14 cellular contexts compared by ENCODE assay signal in genomic region chr5:2755371-2755715, GRCh38. TPM values are rescaled to one million over a fixed set of nuclear protein-coding genes. Genes with fewer than 3 reads are reported as not detected.
DNase-seq lines count a peak whose midpoint lies in the region; ATAC-seq and TF ChIP-seq lines count a peak whose summit lies in the region.
"Had no signal": no experiment of that assay in that cellular context is flagged by ENCODE, and none has a peak within 500 bp of the region (broad histone marks: within the 10 kb centered on the region; RNA-seq: fewer than 3 reads in every experiment).

No MANE protein-coding gene starts in this region.

- no peaks in the 10 kb centered on the region for H3K36me3 ChIP-seq in WERI-Rb-1
- H3K36me3 ChIP-seq in smooth muscle cell (ENCODE audit: low read depth), result no peaks in the 10 kb centered on the region
- H3K36me3 ChIP-seq in Karpas-422 (ENCODE audit: insufficient read depth, low read length), result no peaks in the 10 kb centered on the region
- H3K36me3 ChIP-seq: tibial nerve had no signal

- H3K9me2 ChIP-seq in Karpas-422 (replicated peaks; ENCODE audit: insufficient read depth, low read length), result no peaks in the 10 kb centered on the region

- H2AFZ ChIP-seq in smooth muscle cell (ENCODE audit: low read depth) (no peak overlapping the region), Karpas-422 (ENCODE audit: low read length) (no peak overlapping the region)

- no peak overlapping the region for H3K9ac ChIP-seq in smooth muscle cell (ENCODE audit: low read depth)
- no peak overlapping the region for H3K9ac ChIP-seq in Karpas-422 (ENCODE audit: low read length)

- H3K9me3 Mint-ChIP-seq in activated naive CD4-positive, alpha-beta T cell treated with anti-CD3 and anti-CD28 coated beads, Interleukin-2, amount 10 ng/mL, durations not matched to agents 7 days and 5 days, result no peaks in the 10 kb centered on the region
- H3K9me3 Mint-ChIP-seq: activated T-helper 2 cell treated with anti-CD3 and anti-CD28 coated beads, Interferon-gamma antibody, Interleukin-2, Interleukin-4, amounts not matched to agents 10 μg/mL and 5 μg/mL and 100 μg/mL, durations not matched to agents 14 hours and 24 hours and 36 hours had no signal

- no peak for DNase-seq in activated naive CD4-positive, alpha-beta T cell treated with anti-CD3 and anti-CD28 coated beads, Interleukin-2, amount 10 ng/mL, durations not matched to agents 7 days and 5 days
- no peak for DNase-seq in activated naive CD4-positive, alpha-beta T cell treated with anti-CD3 and anti-CD28 coated beads, Interleukin-2, amount 50 U/mL, for 16 hours
- DNase-seq in WERI-Rb-1, result no peak
- no peak for DNase-seq in smooth muscle cell (lab: John Stamatoyannopoulos, UW; ENCODE audit: unreplicated experiment)
- no peak for DNase-seq in Karpas-422
- DNase-seq: ACHN, NCI-H1436 treated with DMSO at 0.1 percent for 48 hours, T-helper 1 cell had no signal

- no peaks in the 10 kb centered on the region for H3F3A ChIP-seq in smooth muscle cell (ENCODE audit: low read depth)

- H4K20me1 ChIP-seq in smooth muscle cell (ENCODE audit: low read depth), result peaks cover 3% of the 10 kb centered on the region
- no peaks in the 10 kb centered on the region for H4K20me1 ChIP-seq in Karpas-422 (ENCODE audit: insufficient read depth, low read depth, low read length)

- H3K4me2 ChIP-seq in smooth muscle cell (peak overlapping the region; percentile 89), Karpas-422 (ENCODE audit: low read depth, low read length, poor library complexity, severe bottlenecking) (no peak overlapping the region)

- peaks cover 86% of the 10 kb centered on the region for H3K27me3 Mint-ChIP-seq in activated naive CD4-positive, alpha-beta T cell treated with anti-CD3 and anti-CD28 coated beads, Interleukin-2, amount 10 ng/mL, durations not matched to agents 7 days and 5 days

- H3K27ac ChIP-seq in WERI-Rb-1, result no peak overlapping the region
- no peak overlapping the region for H3K27ac ChIP-seq in smooth muscle cell (ENCODE audit: low read depth)
- H3K27ac ChIP-seq in Karpas-422 (ENCODE audit: low read length), result no peak overlapping the region
- H3K27ac ChIP-seq: tibial nerve had no signal

- CTCF ChIA-PET in activated naive CD4-positive, alpha-beta T cell treated with anti-CD3 and anti-CD28 coated beads, Interleukin-2, amount 10 ng/mL, durations not matched to agents 7 days and 5 days (lab: Charles Lee), result no interaction called here

- H3K4me1 ChIP-seq in smooth muscle cell (ENCODE audit: low read depth) (peaks cover 21% of the 10 kb centered on the region), Karpas-422 (ENCODE audit: low read length) (no peaks in the 10 kb centered on the region)

- H3K4me3 Mint-ChIP-seq in activated naive CD4-positive, alpha-beta T cell treated with anti-CD3 and anti-CD28 coated beads, Interleukin-2, amount 10 ng/mL, durations not matched to agents 7 days and 5 days, result no peak overlapping the region

- no peak for ATAC-seq in HG03280 (IDR thresholded peaks at IDR 0.05; ENCODE audit: unreplicated experiment)
- no peak for ATAC-seq in GM18870 (IDR thresholded peaks at IDR 0.05; ENCODE audit: unreplicated experiment)

- TF ChIP-seq CTCF in WERI-Rb-1 (IDR thresholded peaks at IDR 0.05; ENCODE audit: low read depth, low read length) (no peak), smooth muscle cell (IDR thresholded peaks at IDR 0.05; ENCODE audit: borderline replicate concordance, insufficient read depth, poor library complexity, severe bottlenecking) (no peak)

- H3K79me2 ChIP-seq in smooth muscle cell (ENCODE audit: low read depth) (no peaks in the 10 kb centered on the region), Karpas-422 (ENCODE audit: low read length) (no peaks in the 10 kb centered on the region)

- H3K27me3 ChIP-seq in WERI-Rb-1 (ENCODE audit: insufficient read depth, low read depth, severe bottlenecking), result peaks cover 67% of the 10 kb centered on the region
- H3K27me3 ChIP-seq in smooth muscle cell (ENCODE audit: low read depth), result peaks cover 54% of the 10 kb centered on the region
- no peaks in the 10 kb centered on the region for H3K27me3 ChIP-seq in Karpas-422 (ENCODE audit: low read length)

- peaks cover 3% of the 10 kb centered on the region for H3K4me1 Mint-ChIP-seq in activated naive CD4-positive, alpha-beta T cell treated with anti-CD3 and anti-CD28 coated beads, Interleukin-2, amount 10 ng/mL, durations not matched to agents 7 days and 5 days

- H3K4me3 ChIP-seq in WERI-Rb-1 (ENCODE audit: low read depth, low read length) (peak overlapping the region; percentile 49), iPS-18c (ENCODE audit: insufficient read depth, low read depth, low read length) (peak overlapping the region; percentile 65; the same call in 1 of the 2 replicates), smooth muscle cell (peak overlapping the region; percentile 63), Karpas-422 (ENCODE audit: low read length) (no peak overlapping the region)

- peak overlapping the region; percentile 19 for H3K27ac Mint-ChIP-seq in activated naive CD4-positive, alpha-beta T cell treated with anti-CD3 and anti-CD28 coated beads, Interleukin-2, amount 10 ng/mL, durations not matched to agents 7 days and 5 days
- H3K27ac Mint-ChIP-seq: activated T-helper 2 cell treated with anti-CD3 and anti-CD28 coated beads, Interferon-gamma antibody, Interleukin-2, Interleukin-4, amounts not matched to agents 10 μg/mL and 5 μg/mL and 100 μg/mL, durations not matched to agents 14 hours and 24 hours and 36 hours had no signal

- peaks cover 7% of the 10 kb centered on the region for H3K36me3 Mint-ChIP-seq in activated naive CD4-positive, alpha-beta T cell treated with anti-CD3 and anti-CD28 coated beads, Interleukin-2, amount 10 ng/mL, durations not matched to agents 7 days and 5 days

- H3K9me3 ChIP-seq in WERI-Rb-1 (ENCODE audit: severe bottlenecking) (no peaks in the 10 kb centered on the region), iPS-18c (ENCODE audit: control insufficient read depth, insufficient read depth, low read length) (no peaks in the 10 kb centered on the region), smooth muscle cell (replicated peaks; ENCODE audit: low read depth) (no peaks in the 10 kb centered on the region), Karpas-422 (ENCODE audit: low read length) (peaks cover 7% of the 10 kb centered on the region; the same call in 1 of the 2 replicates)
- H3K9me3 ChIP-seq: tibial nerve had no signal

- WGBS in smooth muscle cell (ENCODE audit: low lambda C conversion rate), result 8% methylated on average over 18 of the region's 18 CpGs

RNA-seq across cellular contexts. Expression of gene IRX2, which starts 3.9 kb away (rescaled TPM):
- total RNA-seq in smooth muscle cell, result 0.67 and 4.0 TPM in 2 replicates
- polyA plus RNA-seq in smooth muscle cell, result 1.1 and 1.9 TPM in 2 replicates
- total RNA-seq in Karpas-422 (2014; rRNA removed; shearing (Covaris generic); ENCODE audit: low replicate concordance), result not detected in 2 replicates
- total RNA-seq: activated T-helper 2 cell treated with anti-CD3 and anti-CD28 coated beads, Interferon-gamma antibody, Interleukin-2, Interleukin-4, amounts not matched to agents 10 μg/mL and 5 μg/mL and 100 μg/mL, durations not matched to agents 14 hours and 24 hours and 36 hours; liver; tibial nerve had no signal
- polyA plus RNA-seq: liver had no signal
